In the genomic region with DNA sequence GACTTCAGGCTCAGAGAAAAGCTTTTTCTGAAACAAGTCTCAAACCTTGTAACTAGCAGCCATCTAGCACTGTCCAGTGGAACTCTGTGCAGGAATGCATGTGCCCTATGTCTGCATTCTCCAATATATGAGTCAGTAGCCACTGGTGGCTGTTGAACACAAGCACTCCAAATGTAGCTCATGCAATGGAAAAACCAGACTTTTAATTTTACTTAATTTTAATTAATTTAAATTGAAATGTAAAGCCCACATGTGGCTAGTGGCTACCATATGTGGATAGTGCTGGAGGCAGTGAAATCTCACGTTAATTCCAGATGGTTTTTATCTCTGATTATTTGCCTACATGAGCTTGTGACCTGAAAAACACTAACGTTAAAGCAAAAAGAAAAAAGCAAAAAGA, we compare ENCODE assay signal across 15 cellular contexts.
DNase-seq lines count a peak whose midpoint lies in the region; ATAC-seq and TF ChIP-seq lines count a peak whose summit lies in the region.
"Had no signal": no experiment of that assay in that cellular context is flagged by ENCODE, and none has a peak within 500 bp of the region (broad histone marks: within the 10 kb centered on the region; RNA-seq: fewer than 3 reads in every experiment).

No MANE protein-coding gene starts in this region.

- TF ChIP-seq CTCF in AG09309 (IDR thresholded peaks at IDR 0.05; ENCODE audit: control insufficient read depth, insufficient read depth, low read depth, low read length, missing control alignments) (no peak), glutamatergic neuron (IDR thresholded peaks at IDR 0.05; ENCODE audit: partially characterized antibody, unreplicated experiment) (no peak)

- DNase-seq in AG09309 (ENCODE audit: low read depth) (peak; percentile 8), HS-27A (ENCODE audit: low read depth) (peak; percentile 51), T1000 (lab: John Stamatoyannopoulos, UW) (peak; percentile 16), islet precursor cell (peak; percentile 90), glutamatergic neuron (no peak)
- DNase-seq: activated naive CD4-positive, alpha-beta T cell treated with anti-CD3 and anti-CD28 coated beads, Interleukin-2, amount 10 ng/mL, durations not matched to agents 7 days and 5 days; DMS79; NCI-H1092 treated with DMSO at 0.1 percent for 48 hours; pancreas; spleen had no signal

- H3K27me3 Mint-ChIP-seq in glutamatergic neuron (ENCODE audit: unreplicated experiment): peaks cover 2% of the 10 kb centered on the region

- H3K4me3 ChIP-seq in AG09309 (ENCODE audit: control insufficient read depth, low read depth, low read length): no peak overlapping the region
- H3K4me3 ChIP-seq: pancreas, SK-N-MC, spleen had no signal

- H3K36me3 Mint-ChIP-seq in glutamatergic neuron (ENCODE audit: unreplicated experiment): no peaks in the 10 kb centered on the region
- H3K36me3 Mint-ChIP-seq: activated naive CD4-positive, alpha-beta T cell treated with anti-CD3 and anti-CD28 coated beads, Interleukin-2, amount 10 ng/mL, durations not matched to agents 7 days and 5 days had no signal

- H3K4me3 Mint-ChIP-seq in glutamatergic neuron (ENCODE audit: unreplicated experiment): no peak overlapping the region
- H3K4me3 Mint-ChIP-seq: activated naive CD4-positive, alpha-beta T cell treated with anti-CD3 and anti-CD28 coated beads, Interleukin-2, amount 10 ng/mL, durations not matched to agents 7 days and 5 days; B cell had no signal

- H3K4me1 Mint-ChIP-seq in glutamatergic neuron (ENCODE audit: low read depth, unreplicated experiment): peaks cover 11% of the 10 kb centered on the region
- H3K4me1 Mint-ChIP-seq: B cell had no signal

- H3K9me3 Mint-ChIP-seq in glutamatergic neuron (ENCODE audit: unreplicated experiment): peaks cover 4% of the 10 kb centered on the region
- H3K9me3 Mint-ChIP-seq: activated naive CD4-positive, alpha-beta T cell treated with anti-CD3 and anti-CD28 coated beads, Interleukin-2, amount 10 ng/mL, durations not matched to agents 7 days and 5 days had no signal

- no peak for ATAC-seq in GM18873 (IDR thresholded peaks at IDR 0.05; ENCODE audit: low FRiP score, unreplicated experiment)
- ATAC-seq in HG03095 (IDR thresholded peaks at IDR 0.05; ENCODE audit: unreplicated experiment): no peak
- ATAC-seq in HG02938 (IDR thresholded peaks at IDR 0.05; ENCODE audit: unreplicated experiment): no peak
- ATAC-seq: pancreas had no signal

- no peak overlapping the region for H3K27ac Mint-ChIP-seq in glutamatergic neuron (ENCODE audit: unreplicated experiment)
- H3K27ac Mint-ChIP-seq: activated naive CD4-positive, alpha-beta T cell treated with anti-CD3 and anti-CD28 coated beads, Interleukin-2, amount 10 ng/mL, durations not matched to agents 7 days and 5 days; B cell had no signal
